Comparison of ENCODE assay signal across 1 cellular context in the genomic region with DNA sequence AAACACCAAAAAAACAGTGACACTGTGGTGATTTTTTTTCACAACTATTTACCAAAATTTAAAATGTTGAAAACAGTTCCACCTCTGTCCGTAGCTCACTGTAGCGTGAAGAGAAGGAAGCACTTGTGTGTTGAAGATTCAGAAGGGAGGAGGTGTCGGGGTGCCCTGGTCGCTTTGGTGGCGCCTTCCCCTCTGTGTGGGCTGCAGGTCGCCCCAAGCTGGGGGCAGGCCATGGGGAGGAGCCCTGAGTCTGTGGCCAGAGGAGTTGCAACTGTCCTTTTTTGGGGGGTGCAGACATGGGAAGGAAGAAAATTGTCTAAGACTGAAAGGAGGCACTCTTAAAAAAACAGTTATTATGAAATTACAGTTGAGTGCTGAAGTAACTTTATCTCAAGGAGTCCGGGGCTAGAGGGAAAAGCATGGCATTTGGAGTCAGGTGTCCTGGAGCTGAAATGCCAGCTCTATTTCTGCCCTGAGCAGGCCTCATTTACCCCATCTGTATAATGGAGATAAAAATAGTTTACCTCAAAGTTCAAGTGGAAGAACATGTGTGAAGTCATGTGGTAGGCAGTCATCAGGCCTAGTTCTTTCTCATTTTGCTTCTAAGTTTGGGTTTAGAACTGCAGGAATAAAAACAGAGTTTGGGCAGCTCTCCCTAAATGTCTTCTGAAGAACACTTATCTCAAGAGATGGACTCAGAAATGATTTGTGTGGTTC.
TF ChIP-seq lines count a peak whose summit lies in the region.

No MANE protein-coding gene starts in this region.

TF ChIP-seq in GM23338, 12 proteins besides CTCF, POLR2A, EP300 and RAD21 (continued from another document):
- TF ChIP-seq, protein P1, sequence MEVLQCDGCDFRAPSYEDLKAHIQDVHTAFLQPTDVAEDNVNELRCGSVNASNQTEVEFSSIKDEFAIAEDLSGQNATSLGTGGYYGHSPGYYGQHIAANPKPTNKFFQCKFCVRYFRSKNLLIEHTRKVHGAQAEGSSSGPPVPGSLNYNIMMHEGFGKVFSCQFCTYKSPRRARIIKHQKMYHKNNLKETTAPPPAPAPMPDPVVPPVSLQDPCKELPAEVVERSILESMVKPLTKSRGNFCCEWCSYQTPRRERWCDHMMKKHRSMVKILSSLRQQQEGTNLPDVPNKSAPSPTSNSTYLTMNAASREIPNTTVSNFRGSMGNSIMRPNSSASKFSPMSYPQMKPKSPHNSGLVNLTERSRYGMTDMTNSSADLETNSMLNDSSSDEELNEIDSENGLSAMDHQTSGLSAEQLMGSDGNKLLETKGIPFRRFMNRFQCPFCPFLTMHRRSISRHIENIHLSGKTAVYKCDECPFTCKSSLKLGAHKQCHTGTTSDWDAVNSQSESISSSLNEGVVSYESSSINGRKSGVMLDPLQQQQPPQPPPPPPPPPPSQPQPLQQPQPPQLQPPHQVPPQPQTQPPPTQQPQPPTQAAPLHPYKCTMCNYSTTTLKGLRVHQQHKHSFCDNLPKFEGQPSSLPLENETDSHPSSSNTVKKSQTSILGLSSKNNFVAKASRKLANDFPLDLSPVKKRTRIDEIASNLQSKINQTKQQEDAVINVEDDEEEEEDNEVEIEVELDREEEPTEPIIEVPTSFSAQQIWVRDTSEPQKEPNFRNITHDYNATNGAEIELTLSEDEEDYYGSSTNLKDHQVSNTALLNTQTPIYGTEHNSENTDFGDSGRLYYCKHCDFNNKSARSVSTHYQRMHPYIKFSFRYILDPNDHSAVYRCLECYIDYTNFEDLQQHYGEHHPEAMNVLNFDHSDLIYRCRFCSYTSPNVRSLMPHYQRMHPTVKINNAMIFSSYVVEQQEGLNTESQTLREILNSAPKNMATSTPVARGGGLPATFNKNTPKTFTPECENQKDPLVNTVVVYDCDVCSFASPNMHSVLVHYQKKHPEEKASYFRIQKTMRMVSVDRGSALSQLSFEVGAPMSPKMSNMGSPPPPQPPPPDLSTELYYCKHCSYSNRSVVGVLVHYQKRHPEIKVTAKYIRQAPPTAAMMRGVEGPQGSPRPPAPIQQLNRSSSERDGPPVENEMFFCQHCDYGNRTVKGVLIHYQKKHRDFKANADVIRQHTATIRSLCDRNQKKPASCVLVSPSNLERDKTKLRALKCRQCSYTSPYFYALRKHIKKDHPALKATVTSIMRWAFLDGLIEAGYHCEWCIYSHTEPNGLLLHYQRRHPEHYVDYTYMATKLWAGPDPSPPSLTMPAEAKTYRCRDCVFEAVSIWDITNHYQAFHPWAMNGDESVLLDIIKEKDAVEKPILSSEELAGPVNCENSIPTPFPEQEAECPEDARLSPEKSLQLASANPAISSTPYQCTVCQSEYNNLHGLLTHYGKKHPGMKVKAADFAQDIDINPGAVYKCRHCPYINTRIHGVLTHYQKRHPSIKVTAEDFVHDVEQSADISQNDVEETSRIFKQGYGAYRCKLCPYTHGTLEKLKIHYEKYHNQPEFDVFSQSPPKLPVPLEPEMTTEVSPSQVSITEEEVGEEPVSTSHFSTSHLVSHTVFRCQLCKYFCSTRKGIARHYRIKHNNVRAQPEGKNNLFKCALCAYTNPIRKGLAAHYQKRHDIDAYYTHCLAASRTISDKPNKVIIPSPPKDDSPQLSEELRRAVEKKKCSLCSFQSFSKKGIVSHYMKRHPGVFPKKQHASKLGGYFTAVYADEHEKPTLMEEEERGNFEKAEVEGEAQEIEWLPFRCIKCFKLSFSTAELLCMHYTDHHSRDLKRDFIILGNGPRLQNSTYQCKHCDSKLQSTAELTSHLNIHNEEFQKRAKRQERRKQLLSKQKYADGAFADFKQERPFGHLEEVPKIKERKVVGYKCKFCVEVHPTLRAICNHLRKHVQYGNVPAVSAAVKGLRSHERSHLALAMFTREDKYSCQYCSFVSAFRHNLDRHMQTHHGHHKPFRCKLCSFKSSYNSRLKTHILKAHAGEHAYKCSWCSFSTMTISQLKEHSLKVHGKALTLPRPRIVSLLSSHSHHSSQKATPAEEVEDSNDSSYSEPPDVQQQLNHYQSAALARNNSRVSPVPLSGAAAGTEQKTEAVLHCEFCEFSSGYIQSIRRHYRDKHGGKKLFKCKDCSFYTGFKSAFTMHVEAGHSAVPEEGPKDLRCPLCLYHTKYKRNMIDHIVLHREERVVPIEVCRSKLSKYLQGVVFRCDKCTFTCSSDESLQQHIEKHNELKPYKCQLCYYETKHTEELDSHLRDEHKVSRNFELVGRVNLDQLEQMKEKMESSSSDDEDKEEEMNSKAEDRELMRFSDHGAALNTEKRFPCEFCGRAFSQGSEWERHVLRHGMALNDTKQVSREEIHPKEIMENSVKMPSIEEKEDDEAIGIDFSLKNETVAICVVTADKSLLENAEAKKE (CRISPR knock-in tag; IDR thresholded peaks at IDR 0.05) = no peak
- TF ChIP-seq ZNF331 (CRISPR knock-in tag; IDR thresholded peaks at IDR 0.05; ENCODE audit: low read depth) = no peak
